Comparison of ENCODE assay signal across 12 cellular contexts in genomic region chr22:40628354-40629042, GRCh38. TPM values are rescaled to one million over a fixed set of nuclear protein-coding genes. Genes with fewer than 3 reads are reported as not detected.
DNase-seq lines count a peak whose midpoint lies in the region; ATAC-seq, FAIRE-seq and TF ChIP-seq lines count a peak whose summit lies in the region.
"Had no signal": no experiment of that assay in that cellular context is flagged by ENCODE, and none has a peak within 500 bp of the region (broad histone marks: within the 10 kb centered on the region; RNA-seq: fewer than 3 reads in every experiment).

No MANE protein-coding gene starts in this region.

- no peak overlapping the region for H2BK120ac ChIP-seq in trophoblast cell (ENCODE audit: insufficient read depth, low read length, poor library complexity)

- H4K8ac ChIP-seq in trophoblast cell (ENCODE audit: low read depth, low read length), result no peak overlapping the region

- ATAC-seq in activated CD4-positive, alpha-beta T cell treated with anti-CD3 and anti-CD28 coated beads for 36 hours, result peak; percentile 78

- H3K27me3 Mint-ChIP-seq in activated CD4-positive, alpha-beta T cell treated with anti-CD3 and anti-CD28 coated beads for 36 hours, result no peaks in the 10 kb centered on the region
- H3K27me3 Mint-ChIP-seq: activated naive CD8-positive, alpha-beta T cell treated with anti-CD3 and anti-CD28 coated beads, Interleukin-2, amount 10 ng/mL, durations not matched to agents 7 days and 5 days had no signal

- H3K27ac Mint-ChIP-seq in activated CD4-positive, alpha-beta T cell treated with anti-CD3 and anti-CD28 coated beads for 36 hours, result peak overlapping the region; percentile 80
- H3K27ac Mint-ChIP-seq: activated naive CD8-positive, alpha-beta T cell treated with anti-CD3 and anti-CD28 coated beads, Interleukin-2, amount 10 ng/mL, durations not matched to agents 7 days and 5 days had no signal

- peaks cover 3% of the 10 kb centered on the region for H3K36me3 Mint-ChIP-seq in activated CD4-positive, alpha-beta T cell treated with anti-CD3 and anti-CD28 coated beads for 36 hours (ENCODE audit: low read depth)

- no peak overlapping the region for H3K23ac ChIP-seq in trophoblast cell (ENCODE audit: low read length)

- BruUV-seq in mammary epithelial cell (replicated peaks; lab: Mats Ljungman, UMichigan), result no TSS peak

- no peaks in the 10 kb centered on the region for H3K9me3 Mint-ChIP-seq in activated CD4-positive, alpha-beta T cell treated with anti-CD3 and anti-CD28 coated beads for 36 hours (ENCODE audit: low read depth)
- H3K9me3 Mint-ChIP-seq: activated naive CD8-positive, alpha-beta T cell treated with anti-CD3 and anti-CD28 coated beads, Interleukin-2, amount 10 ng/mL, durations not matched to agents 7 days and 5 days; nephron had no signal

- H3K9me3 ChIP-seq in mammary epithelial cell (replicated peaks; ENCODE audit: insufficient read depth, low read length), result no peaks in the 10 kb centered on the region
- H3K9me3 ChIP-seq in trophoblast cell (ENCODE audit: insufficient read depth, low read depth, low read length), result no peaks in the 10 kb centered on the region
- no peaks in the 10 kb centered on the region for H3K9me3 ChIP-seq in esophagus muscularis mucosa
- H3K9me3 ChIP-seq in small intestine (ENCODE audit: control insufficient read depth, low read depth), result no peaks in the 10 kb centered on the region
- H3K9me3 ChIP-seq: SJSA1 had no signal

- H3K79me2 ChIP-seq in mammary epithelial cell (ENCODE audit: insufficient read depth, low read length) (peaks cover 96% of the 10 kb centered on the region), trophoblast cell (ENCODE audit: control insufficient read depth, insufficient read depth, low read length, poor library complexity) (peaks cover 15% of the 10 kb centered on the region)

- no peak for TF ChIP-seq POLR2A in esophagus muscularis mucosa (IDR thresholded peaks at IDR 0.05; ENCODE audit: low read depth)

- no peak for FAIRE-seq in small intestine (lab: Jason Lieb, UNC)

- TF ChIP-seq CTCF in mammary epithelial cell (conservative IDR thresholded peaks at IDR 0.05 in 1 of 2, IDR thresholded peaks at IDR 0.05 in 1 of 2; ENCODE audit: extremely low read depth in 1 of 2, insufficient read depth in 1 of 2, low read depth in 1 of 2, low read length in 2 of 2) (no peak), esophagus muscularis mucosa (IDR thresholded peaks at IDR 0.05) (no peak)

- H3K36me3 ChIP-seq in mammary epithelial cell (ENCODE audit: insufficient read depth, low read length) (no peaks in the 10 kb centered on the region), trophoblast cell (ENCODE audit: control insufficient read depth in 1 of 2, insufficient read depth in 2 of 2, low read length in 2 of 2) (no peaks in the 10 kb centered on the region), esophagus muscularis mucosa (no peaks in the 10 kb centered on the region), small intestine (ENCODE audit: control insufficient read depth in 2 of 2, insufficient read depth in 2 of 2, low read length in 2 of 2) (no peaks in the 10 kb centered on the region)
- H3K36me3 ChIP-seq: SJSA1 had no signal

- H3K4me1 ChIP-seq in mammary epithelial cell (ENCODE audit: insufficient read depth, low read length), result peaks cover 22% of the 10 kb centered on the region
- peaks cover 2 to 4% of the 10 kb centered on the region in 2 experiments for H3K4me1 ChIP-seq in trophoblast cell (ENCODE audit: control insufficient read depth in 1 of 2, insufficient read depth in 2 of 2, low read length in 2 of 2)
- peaks cover 28 to 81% (median 52%) of the 10 kb centered on the region in 4 donors for H3K4me1 ChIP-seq in esophagus muscularis mucosa
- H3K4me1 ChIP-seq in small intestine (ENCODE audit: control insufficient read depth in 2 of 2, insufficient read depth in 1 of 2, low read depth in 1 of 2, low read length in 1 of 2), result no peaks in the 10 kb centered on the region

- H4K12ac ChIP-seq in trophoblast cell (ENCODE audit: low read depth, low read length), result no peak overlapping the region

- TF ChIP-seq EP300 in esophagus muscularis mucosa (IDR thresholded peaks at IDR 0.05), result no peak

- peaks cover 1% of the 10 kb centered on the region for H3K79me1 ChIP-seq in trophoblast cell (ENCODE audit: low read length)

- H4K91ac ChIP-seq in trophoblast cell (ENCODE audit: low read depth, low read length), result no peak overlapping the region

- dilution Hi-C loops in mammary epithelial cell (cut with HindIII; ENCODE audit: low sequenced_read_pairs), result loop anchor here (5.0 kb wide), 1 partner anchor 61 kb away; no protein-coding TSS in a partner anchor

- H3K14ac ChIP-seq in trophoblast cell (ENCODE audit: low read length), result no peak overlapping the region

- intact Hi-C loops in activated CD4-positive, alpha-beta T cell treated with anti-CD3 and anti-CD28 coated beads for 36 hours (cut with DNase I, micrococcal nuclease), result no loop called here
- intact Hi-C loops in mammary epithelial cell (cut with micrococcal nuclease), result no loop called here
- intact Hi-C loops in esophagus muscularis mucosa (cut with DNase I), result no loop called here

- no peaks in the 10 kb centered on the region for H4K20me1 ChIP-seq in mammary epithelial cell (ENCODE audit: insufficient read depth, low read length)

- H3K4me1 Mint-ChIP-seq in activated CD4-positive, alpha-beta T cell treated with anti-CD3 and anti-CD28 coated beads for 36 hours, result peaks cover 57% of the 10 kb centered on the region

- H3K4ac ChIP-seq in trophoblast cell (ENCODE audit: low read depth, low read length), result peak overlapping the region; percentile 93

- H3K18ac ChIP-seq in trophoblast cell (ENCODE audit: low read length), result no peak overlapping the region

- H2AFZ ChIP-seq in mammary epithelial cell (ENCODE audit: low read depth, low read length) (no peak overlapping the region), trophoblast cell (ENCODE audit: insufficient read depth, low read length, poor library complexity) (no peak overlapping the region)

- no peak overlapping the region for H3K4me3 Mint-ChIP-seq in activated CD4-positive, alpha-beta T cell treated with anti-CD3 and anti-CD28 coated beads for 36 hours
- H3K4me3 Mint-ChIP-seq: activated naive CD8-positive, alpha-beta T cell treated with anti-CD3 and anti-CD28 coated beads, Interleukin-2, amount 10 ng/mL, durations not matched to agents 7 days and 5 days; nephron had no signal

- H3K9ac ChIP-seq in mammary epithelial cell (ENCODE audit: insufficient read depth, low read length), result no peak overlapping the region
- no peak overlapping the region for H3K9ac ChIP-seq in trophoblast cell (ENCODE audit: low read length)

- peak; percentile 36 for DNase-seq in activated CD4-positive, alpha-beta T cell treated with anti-CD3 and anti-CD28 coated beads for 36 hours
- DNase-seq in activated CD4-positive, alpha-beta T cell treated with anti-CD3 and anti-CD28 coated beads for 1 hour, result no peak
- DNase-seq in MV-4-11 (lab: John Stamatoyannopoulos, UW), result peak; percentile 78
- DNase-seq in mammary epithelial cell, result peak; percentile 84
- DNase-seq in trophoblast cell, result no peak
- no peak for DNase-seq in esophagus muscularis mucosa (ENCODE audit: extremely low spot score)
- no peak for DNase-seq in occipital lobe (lab: John Stamatoyannopoulos, UW)
- DNase-seq in small intestine, result no peak
- DNase-seq: activated naive CD8-positive, alpha-beta T cell treated with anti-CD3 and anti-CD28 coated beads, Interleukin-2, amount 10 ng/mL, durations not matched to agents 7 days and 5 days; MM.1S had no signal

- WGBS in mammary epithelial cell (ENCODE audit: low coverage, missing lambda C conversion rate), result 26% methylated on average over 3 of the region's 3 CpGs
- no CpG with 5 or more reads among the region's 3 CpGs for WGBS in trophoblast cell (ENCODE audit: extremely low coverage, insufficient coverage, insufficient read length)
- WGBS in esophagus muscularis mucosa, result 86% methylated on average over 3 of the region's 3 CpGs
- 81 to 92% (median 88%) methylated on average over 3 of the region's 3 CpGs for WGBS in small intestine, 3 donors

- POLR2A ChIA-PET in activated CD4-positive, alpha-beta T cell treated with anti-CD3 and anti-CD28 coated beads for 36 hours (lab: Charles Lee), result interaction anchor here (0.6 kb wide), 3 partner anchors 8 to 182 kb away, joined by 3 read pairs; partner anchors contain the start of gene MRTFA

- CTCF ChIA-PET in activated CD4-positive, alpha-beta T cell treated with anti-CD3 and anti-CD28 coated beads for 36 hours (lab: Charles Lee), result interaction anchor here (0.6 to 1.1 kb wide), 3 partner anchors 17 to 193 kb away, joined by 3 to 4 read pairs (median 3); no protein-coding TSS in a partner anchor
- CTCF ChIA-PET in mammary epithelial cell (lab: Charles Lee; ENCODE audit: low non-redundant PET), result no interaction called here

- peak overlapping the region in 1 of 3 experiments; percentile 8 for H3K4me3 ChIP-seq in mammary epithelial cell (replicated peaks in 1 of 3; ENCODE audit: insufficient read depth in 1 of 3, low read depth in 2 of 3, low read length in 3 of 3)
- H3K4me3 ChIP-seq in trophoblast cell (ENCODE audit: low read depth, low read length), result no peak overlapping the region
- H3K4me3 ChIP-seq in esophagus muscularis mucosa, result no peak overlapping the region
- H3K4me3 ChIP-seq in small intestine (ENCODE audit: low read depth in 1 of 2, low read length in 2 of 2), result no peak overlapping the region
- H3K4me3 ChIP-seq: SJSA1 had no signal

- no peak overlapping the region for H2BK5ac ChIP-seq in trophoblast cell (ENCODE audit: low read depth, low read length, poor library complexity)

- H2BK12ac ChIP-seq in trophoblast cell (ENCODE audit: low read length), result no peak overlapping the region

- no peak overlapping the region for H2AK5ac ChIP-seq in trophoblast cell (ENCODE audit: low read length)

- H3K27ac ChIP-seq in mammary epithelial cell (ENCODE audit: insufficient read depth, low read depth, low read length) (peak overlapping the region; percentile 52), trophoblast cell (ENCODE audit: low read depth, low read length) (no peak overlapping the region), esophagus muscularis mucosa (replicated peaks in 1 of 4) (no peak overlapping the region), small intestine (ENCODE audit: low read depth in 1 of 2, low read length in 1 of 2) (no peak overlapping the region)
- H3K27ac ChIP-seq: SJSA1 had no signal

- H3K4me2 ChIP-seq in mammary epithelial cell (ENCODE audit: insufficient read depth, low read depth, low read length) (peak overlapping the region; percentile 74), trophoblast cell (ENCODE audit: low read length) (no peak overlapping the region)

- in situ Hi-C loops in mammary epithelial cell (cut with MboI; ENCODE audit: low sequenced_read_pairs in 2 of 2), result no loop called here

- no peaks in the 10 kb centered on the region for H3K27me3 ChIP-seq in mammary epithelial cell (ENCODE audit: insufficient read depth, low read length)
- no peaks in the 10 kb centered on the region for H3K27me3 ChIP-seq in trophoblast cell (ENCODE audit: insufficient read depth, low read length)
- no peaks in the 10 kb centered on the region for H3K27me3 ChIP-seq in esophagus muscularis mucosa
- H3K27me3 ChIP-seq in small intestine (ENCODE audit: control insufficient read depth in 2 of 2, insufficient read depth in 2 of 2, low read length in 2 of 2), result no peaks in the 10 kb centered on the region
- H3K27me3 ChIP-seq: SJSA1 had no signal

RNA-seq across cellular contexts. Expression of gene MRTFA, which starts 8.0 kb away (rescaled TPM):
- 10 to 100 TPM; 41.0 to 43.2 TPM for total RNA-seq in activated CD4-positive, alpha-beta T cell treated with anti-CD3 and anti-CD28 coated beads for 36 hours
- total RNA-seq in mammary epithelial cell (10 to 100 TPM; 51.0 to 75.7 TPM), esophagus muscularis mucosa (10 to 100 TPM; 55.6 to 88.7 (median 73.6) TPM), occipital lobe (33.4 TPM)
- polyA plus RNA-seq in mammary epithelial cell (8.3 TPM), small intestine (10 to 100 TPM; 11.9 to 20.0 (median 13.6) TPM)
- 137 TPM for polyA minus RNA-seq in mammary epithelial cell
- polyA plus RNA-seq in trophoblast cell (2013), result 51.3 and 51.5 TPM in 2 replicates

RNA-seq across cellular contexts. Expression of gene MCHR1, which starts 50.8 kb away (rescaled TPM):
- total RNA-seq in activated CD4-positive, alpha-beta T cell treated with anti-CD3 and anti-CD28 coated beads for 36 hours, result not detected
- under 1 TPM; 0.14 to 0.50 TPM for total RNA-seq in mammary epithelial cell
- polyA plus RNA-seq in mammary epithelial cell, result 0.10 TPM
- polyA minus RNA-seq in mammary epithelial cell, result not detected
- 28.8 and 36.5 TPM in 2 replicates for polyA plus RNA-seq in trophoblast cell (2013)
- 1 to 10 TPM in 1 of 4 donors, under 1 TPM in 1, not detected in 2; 0.33 to 2.1 TPM for total RNA-seq in esophagus muscularis mucosa
- total RNA-seq in occipital lobe, result 0.62 TPM
- under 1 TPM in 1 of 3 donors, not detected in 2; 0.39 TPM for polyA plus RNA-seq in small intestine
- total RNA-seq: activated naive CD8-positive, alpha-beta T cell treated with anti-CD3 and anti-CD28 coated beads, Interleukin-2, amount 10 ng/mL, durations not matched to agents 7 days and 5 days; SJSA1 had no signal

Comparison
In these comparisons a context has a peak if more than half of its experiments do, and no peak if none do; other contexts are left out.
1. DNase-seq: peak in activated CD4-positive, alpha-beta T cell treated with anti-CD3 and anti-CD28 coated beads for 36 hours (single experiment), MV-4-11 (single experiment) and mammary epithelial cell (single experiment); none in activated CD4-positive, alpha-beta T cell treated with anti-CD3 and anti-CD28 coated beads for 1 hour (single experiment), trophoblast cell (0 of 2), esophagus muscularis mucosa (single experiment), occipital lobe (single experiment) and small intestine (single experiment).